Comparison of ENCODE assay signal across 2 cellular contexts in the genomic region with DNA sequence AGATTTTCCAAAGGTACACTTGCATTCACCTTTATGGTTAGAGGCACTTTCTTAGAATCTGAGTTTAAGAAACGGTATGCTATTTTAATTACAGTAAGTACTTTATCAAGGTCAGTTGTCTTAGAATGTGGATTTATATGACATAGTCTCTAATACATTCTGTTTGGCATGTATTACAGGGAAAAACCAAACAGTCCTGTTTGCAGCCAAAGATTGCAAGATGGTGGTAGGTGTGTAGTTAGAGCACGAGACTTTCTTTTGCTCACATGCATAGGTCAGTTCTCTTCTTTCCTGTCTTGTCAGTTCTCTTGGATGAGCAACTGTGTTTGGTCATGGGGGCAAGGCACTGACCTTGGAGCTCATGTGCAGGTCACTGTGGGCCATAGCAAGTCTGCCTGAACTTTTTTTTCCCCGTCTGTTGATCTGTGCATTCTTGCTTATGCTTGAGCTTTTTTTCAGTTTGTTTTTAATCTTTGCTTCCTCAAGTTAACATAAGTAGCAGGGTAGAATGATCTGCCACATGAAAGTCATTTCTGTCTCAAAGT.
TF ChIP-seq lines count a peak whose summit lies in the region.

No MANE protein-coding gene starts in this region.

TF ChIP-seq in A549, 52 proteins besides CTCF, POLR2A, EP300 and RAD21 (continued from another document):
- TF ChIP-seq, protein P1, sequence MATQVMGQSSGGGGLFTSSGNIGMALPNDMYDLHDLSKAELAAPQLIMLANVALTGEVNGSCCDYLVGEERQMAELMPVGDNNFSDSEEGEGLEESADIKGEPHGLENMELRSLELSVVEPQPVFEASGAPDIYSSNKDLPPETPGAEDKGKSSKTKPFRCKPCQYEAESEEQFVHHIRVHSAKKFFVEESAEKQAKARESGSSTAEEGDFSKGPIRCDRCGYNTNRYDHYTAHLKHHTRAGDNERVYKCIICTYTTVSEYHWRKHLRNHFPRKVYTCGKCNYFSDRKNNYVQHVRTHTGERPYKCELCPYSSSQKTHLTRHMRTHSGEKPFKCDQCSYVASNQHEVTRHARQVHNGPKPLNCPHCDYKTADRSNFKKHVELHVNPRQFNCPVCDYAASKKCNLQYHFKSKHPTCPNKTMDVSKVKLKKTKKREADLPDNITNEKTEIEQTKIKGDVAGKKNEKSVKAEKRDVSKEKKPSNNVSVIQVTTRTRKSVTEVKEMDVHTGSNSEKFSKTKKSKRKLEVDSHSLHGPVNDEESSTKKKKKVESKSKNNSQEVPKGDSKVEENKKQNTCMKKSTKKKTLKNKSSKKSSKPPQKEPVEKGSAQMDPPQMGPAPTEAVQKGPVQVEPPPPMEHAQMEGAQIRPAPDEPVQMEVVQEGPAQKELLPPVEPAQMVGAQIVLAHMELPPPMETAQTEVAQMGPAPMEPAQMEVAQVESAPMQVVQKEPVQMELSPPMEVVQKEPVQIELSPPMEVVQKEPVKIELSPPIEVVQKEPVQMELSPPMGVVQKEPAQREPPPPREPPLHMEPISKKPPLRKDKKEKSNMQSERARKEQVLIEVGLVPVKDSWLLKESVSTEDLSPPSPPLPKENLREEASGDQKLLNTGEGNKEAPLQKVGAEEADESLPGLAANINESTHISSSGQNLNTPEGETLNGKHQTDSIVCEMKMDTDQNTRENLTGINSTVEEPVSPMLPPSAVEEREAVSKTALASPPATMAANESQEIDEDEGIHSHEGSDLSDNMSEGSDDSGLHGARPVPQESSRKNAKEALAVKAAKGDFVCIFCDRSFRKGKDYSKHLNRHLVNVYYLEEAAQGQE (IDR thresholded peaks at IDR 0.05), result no peak

TF ChIP-seq in IMR-90, 13 proteins besides CTCF, POLR2A, EP300 and RAD21 (continued from another document):
- TF ChIP-seq, protein P2, sequence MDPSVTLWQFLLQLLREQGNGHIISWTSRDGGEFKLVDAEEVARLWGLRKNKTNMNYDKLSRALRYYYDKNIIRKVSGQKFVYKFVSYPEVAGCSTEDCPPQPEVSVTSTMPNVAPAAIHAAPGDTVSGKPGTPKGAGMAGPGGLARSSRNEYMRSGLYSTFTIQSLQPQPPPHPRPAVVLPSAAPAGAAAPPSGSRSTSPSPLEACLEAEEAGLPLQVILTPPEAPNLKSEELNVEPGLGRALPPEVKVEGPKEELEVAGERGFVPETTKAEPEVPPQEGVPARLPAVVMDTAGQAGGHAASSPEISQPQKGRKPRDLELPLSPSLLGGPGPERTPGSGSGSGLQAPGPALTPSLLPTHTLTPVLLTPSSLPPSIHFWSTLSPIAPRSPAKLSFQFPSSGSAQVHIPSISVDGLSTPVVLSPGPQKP (IDR thresholded peaks at IDR 0.05; ENCODE audit: borderline replicate concordance, low read depth, low read length), result no peak
- TF ChIP-seq, protein P3, sequence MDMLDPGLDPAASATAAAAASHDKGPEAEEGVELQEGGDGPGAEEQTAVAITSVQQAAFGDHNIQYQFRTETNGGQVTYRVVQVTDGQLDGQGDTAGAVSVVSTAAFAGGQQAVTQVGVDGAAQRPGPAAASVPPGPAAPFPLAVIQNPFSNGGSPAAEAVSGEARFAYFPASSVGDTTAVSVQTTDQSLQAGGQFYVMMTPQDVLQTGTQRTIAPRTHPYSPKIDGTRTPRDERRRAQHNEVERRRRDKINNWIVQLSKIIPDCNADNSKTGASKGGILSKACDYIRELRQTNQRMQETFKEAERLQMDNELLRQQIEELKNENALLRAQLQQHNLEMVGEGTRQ (IDR thresholded peaks at IDR 0.05; ENCODE audit: low read depth, low read length), result no peak
- TF ChIP-seq BHLHE40 (IDR thresholded peaks at IDR 0.05; ENCODE audit: low read depth, low read length) (no peak), MXI1 (IDR thresholded peaks at IDR 0.05; ENCODE audit: borderline replicate concordance, low read depth, low read length) (no peak), MAFK (IDR thresholded peaks at IDR 0.05; ENCODE audit: low read depth, low read length) (no peak), CHD1 (IDR thresholded peaks at IDR 0.05; ENCODE audit: low read depth, low read length) (no peak), CEBPB (IDR thresholded peaks at IDR 0.05; ENCODE audit: low read depth, low read length) (no peak), RCOR1 (IDR thresholded peaks at IDR 0.05; ENCODE audit: insufficient replicate concordance, low read length) (no peak), NFE2L2 (IDR thresholded peaks at IDR 0.05; ENCODE audit: low read depth, low read length) (no peak), SMC3 (IDR thresholded peaks at IDR 0.05; ENCODE audit: low read depth, low read length) (no peak)
